In genomic region chr2:112656679-112657078, GRCh38 we compare ENCODE assay signal across 23 cellular contexts. TPM values are rescaled to one million over a fixed set of nuclear protein-coding genes. Genes with fewer than 3 reads are reported as not detected.
DNase-seq lines count a peak whose midpoint lies in the region; ATAC-seq and TF ChIP-seq lines count a peak whose summit lies in the region.
"Had no signal": no experiment of that assay in that cellular context is flagged by ENCODE, and none has a peak within 500 bp of the region (broad histone marks: within the 10 kb centered on the region; RNA-seq: fewer than 3 reads in every experiment).

No MANE protein-coding gene starts in this region.

- POLR2A ChIA-PET in T-cell (lab: Charles Lee), result interaction anchor here in 1 of 2 donors (1.3 kb wide), 1 partner anchor 9 kb away, joined by 3 read pairs; no protein-coding TSS in a partner anchor

- H3K9me3 Mint-ChIP-seq in activated T-cell treated with anti-CD3 and anti-CD28 coated beads, Interleukin-2, amount 50 U/mL, for 72 hours, result no peaks in the 10 kb centered on the region
- H3K9me3 Mint-ChIP-seq in T-cell (no peaks in the 10 kb centered on the region), type B pancreatic cell (no peaks in the 10 kb centered on the region)
- H3K9me3 Mint-ChIP-seq: activated B cell treated with CpG ODN at 0.5 μM for 24 hours; activated T-helper 2 cell treated with anti-CD3 and anti-CD28 coated beads, Interferon-gamma antibody, Interleukin-2, Interleukin-4, amounts not matched to agents 10 μg/mL and 5 μg/mL and 100 μg/mL, durations not matched to agents 14 hours and 24 hours and 36 hours had no signal

- no peak overlapping the region for H3K4me3 Mint-ChIP-seq in activated T-cell treated with anti-CD3 and anti-CD28 coated beads, Interleukin-2, amount 50 U/mL, for 72 hours
- H3K4me3 Mint-ChIP-seq in T-cell (no peak overlapping the region), type B pancreatic cell (no peak overlapping the region)
- H3K4me3 Mint-ChIP-seq: activated B cell treated with CpG ODN at 0.5 μM for 24 hours had no signal

- no peak for ATAC-seq in activated T-cell treated with anti-CD3 and anti-CD28 coated beads, Interleukin-2, amount 50 U/mL, for 72 hours (replicated peaks in 1 of 2)
- ATAC-seq in T-cell (replicated peaks in 1 of 4), result no peak

- H3K27me3 Mint-ChIP-seq in activated T-cell treated with anti-CD3 and anti-CD28 coated beads, Interleukin-2, amount 50 U/mL, for 72 hours (ENCODE audit: low read depth), result no peaks in the 10 kb centered on the region
- H3K27me3 Mint-ChIP-seq in T-cell, result no peaks in the 10 kb centered on the region
- no peaks in the 10 kb centered on the region for H3K27me3 Mint-ChIP-seq in type B pancreatic cell
- H3K27me3 Mint-ChIP-seq: activated B cell treated with CpG ODN at 0.5 μM for 24 hours had no signal

- H3K27ac ChIP-seq in epithelial cell of prostate, result peak overlapping the region; percentile 43
- H3K27ac ChIP-seq: C4-2B, hepatocyte, Peyer's patch, uterus had no signal

- peak overlapping the region; percentile 67 for H3K27ac Mint-ChIP-seq in activated T-cell treated with anti-CD3 and anti-CD28 coated beads, Interleukin-2, amount 50 U/mL, for 72 hours
- H3K27ac Mint-ChIP-seq in T-cell, result peak overlapping the region; percentile 32 to 66
- peak overlapping the region; percentile 16 for H3K27ac Mint-ChIP-seq in type B pancreatic cell
- H3K27ac Mint-ChIP-seq: activated B cell treated with CpG ODN at 0.5 μM for 24 hours; activated T-helper 2 cell treated with anti-CD3 and anti-CD28 coated beads, Interferon-gamma antibody, Interleukin-2, Interleukin-4, amounts not matched to agents 10 μg/mL and 5 μg/mL and 100 μg/mL, durations not matched to agents 14 hours and 24 hours and 36 hours had no signal

- H3K4me1 Mint-ChIP-seq in activated T-cell treated with anti-CD3 and anti-CD28 coated beads, Interleukin-2, amount 50 U/mL, for 72 hours (ENCODE audit: low read depth), result peaks cover 81% of the 10 kb centered on the region
- peaks cover 51 to 59% (median 57%) of the 10 kb centered on the region in 3 donors for H3K4me1 Mint-ChIP-seq in T-cell
- peaks cover 3% of the 10 kb centered on the region for H3K4me1 Mint-ChIP-seq in type B pancreatic cell (ENCODE audit: unreplicated experiment)

- no peak for TF ChIP-seq CTCF in type B pancreatic cell (conservative IDR thresholded peaks at IDR 0.05)

- H3K36me3 Mint-ChIP-seq in activated T-cell treated with anti-CD3 and anti-CD28 coated beads, Interleukin-2, amount 50 U/mL, for 72 hours (ENCODE audit: insufficient read depth in 2 of 2), result peaks cover 22 to 60% of the 10 kb centered on the region in 2 donors
- peaks cover 72% of the 10 kb centered on the region for H3K36me3 Mint-ChIP-seq in T-cell
- H3K36me3 Mint-ChIP-seq in type B pancreatic cell, result peaks cover 55% of the 10 kb centered on the region

- CTCF ChIA-PET in T-cell (lab: Charles Lee), result interaction anchor here in 1 of 2 donors (1.0 kb wide), 1 partner anchor 30 kb away, joined by 3 read pairs; no protein-coding TSS in a partner anchor

- DNase-seq in activated T-cell treated with anti-CD3 and anti-CD28 coated beads, Interleukin-2, amount 50 U/mL, for 72 hours, result no peak
- DNase-seq in activated T-cell treated with anti-CD3 and anti-CD28 coated beads, Interleukin-2, amount 50 U/mL, for 1 hour, result no peak
- DNase-seq in T-cell, result no peak
- DNase-seq in epithelial cell of prostate (ENCODE audit: low read depth, low spot score), result no peak
- DNase-seq in type B pancreatic cell (ENCODE audit: extremely low spot score, unreplicated experiment), result no peak
- DNase-seq in amniotic stem cell (lab: John Stamatoyannopoulos, UW), result no peak
- no peak for DNase-seq in activated effector memory CD4-positive, alpha-beta T cell treated with Interleukin-2 at 50 U/mL for 16 hours
- no peak for DNase-seq in NCI-H510A treated with DMSO at 0.1 percent for 48 hours (lab: John Stamatoyannopoulos, UW)
- DNase-seq: activated B cell treated with CpG ODN at 0.5 μM for 24 hours; dorsolateral prefrontal cortex; foreskin melanocyte; H7; NCI-H1092; NCI-H2081 treated with DMSO at 0.1 percent for 48 hours; NCI-H446 treated with DMSO at 0.1 percent for 48 hours; occipital lobe; Peyer's patch; retina; stimulated activated CD4-positive, alpha-beta T cell treated with anti-CD3 and anti-CD28 coated beads, Interleukin-4, amount 100 ng/mL, for 4 hours; uterus had no signal

RNA-seq across cellular contexts. Expression of gene SLC20A1, which starts 10.9 kb away (rescaled TPM):
- 10 to 100 TPM; 54.3 to 66.1 TPM for total RNA-seq in activated T-cell treated with anti-CD3 and anti-CD28 coated beads, Interleukin-2, amount 50 U/mL, for 72 hours
- total RNA-seq in T-cell (100 to 1,000 TPM in 2 of 5 donors, 10 to 100 TPM in 3; 65.8 to 135 (median 83.0) TPM), type B pancreatic cell (ENCODE audit: low replicate concordance) (50.3 and 63.9 TPM in 2 replicates)

Comparison
In these comparisons a context has a peak if more than half of its experiments do, and no peak if none do; other contexts are left out.
1. H3K27ac Mint-ChIP-seq: peak in every context shown above with its lines; median percentile 67 in activated T-cell treated with anti-CD3 and anti-CD28 coated beads, Interleukin-2, amount 50 U/mL, for 72 hours; 49 in T-cell; 16 in type B pancreatic cell.